In genomic region chr15:76338555-76339301, GRCh38 we compare ENCODE assay signal across 12 cellular contexts. TPM values are rescaled to one million over a fixed set of nuclear protein-coding genes. Genes with fewer than 3 reads are reported as not detected.
DNase-seq lines count a peak whose midpoint lies in the region; ATAC-seq and TF ChIP-seq lines count a peak whose summit lies in the region.
"Had no signal": no experiment of that assay in that cellular context is flagged by ENCODE, and none has a peak within 500 bp of the region (broad histone marks: within the 10 kb centered on the region; RNA-seq: fewer than 3 reads in every experiment).

No MANE protein-coding gene starts in this region.

- intact Hi-C loops in A673 (cut with micrococcal nuclease; ENCODE audit: unreplicated experiment) = loop anchor here (10.0 kb wide), 1 partner anchor 506 kb away; no protein-coding TSS in a partner anchor

- CTCF ChIA-PET in A673 (lab: Charles Lee) (no interaction called here), T-cell (lab: Charles Lee) (no interaction called here)

- BruUV-seq in A673 (replicated peaks; lab: Mats Ljungman, UMichigan) = no TSS peak

- no peak overlapping the region for H4K5ac ChIP-seq in mesendoderm (ENCODE audit: low read length)

- H3K36me3 ChIP-seq in A673 (ENCODE audit: insufficient read depth, low read length, poor library complexity, severe bottlenecking) (no peaks in the 10 kb centered on the region), GM06990 (ENCODE audit: control insufficient read depth, insufficient read depth, low read length) (no peaks in the 10 kb centered on the region), mesendoderm (ENCODE audit: control insufficient read depth, insufficient read depth, low read length) (no peaks in the 10 kb centered on the region)

- no peaks in the 10 kb centered on the region for H3K79me1 ChIP-seq in mesendoderm (ENCODE audit: low read length)

- H3K4me3 Mint-ChIP-seq in T-cell = peak overlapping the region; percentile 42 to 94 (median 80)

- H3K36me3 Mint-ChIP-seq in T-cell = no peaks in the 10 kb centered on the region

- H3K79me2 ChIP-seq in mesendoderm (ENCODE audit: control insufficient read depth, insufficient read depth, low read length) = no peaks in the 10 kb centered on the region

- H2AK5ac ChIP-seq in mesendoderm (ENCODE audit: low read length) = no peak overlapping the region

- no peak overlapping the region for H2BK15ac ChIP-seq in mesendoderm (replicated peaks; ENCODE audit: low read depth)

- no peak overlapping the region for H3K18ac ChIP-seq in mesendoderm (ENCODE audit: low read length)

- POLR2A ChIA-PET in A673 (lab: Charles Lee; ENCODE audit: low non-redundant PET) (no interaction called here), T-cell (lab: Charles Lee) (no interaction called here)

- ATAC-seq in T-cell (replicated peaks in 1 of 4) = no peak
- no peak for ATAC-seq in HG02763 (IDR thresholded peaks at IDR 0.05; ENCODE audit: unreplicated experiment)
- ATAC-seq in HG02588 (IDR thresholded peaks at IDR 0.05; ENCODE audit: unreplicated experiment) = no peak

- peaks cover 62% of the 10 kb centered on the region for H3K27me3 ChIP-seq in A673 (replicated peaks; ENCODE audit: insufficient read depth, low read depth, low read length, poor library complexity)
- no peaks in the 10 kb centered on the region; the same call in 1 of the 2 replicates for H3K27me3 ChIP-seq in GM06990 (replicated peaks; ENCODE audit: control insufficient read depth, insufficient read depth, low read length)
- peaks cover 61% of the 10 kb centered on the region for H3K27me3 ChIP-seq in mesendoderm (ENCODE audit: insufficient read depth, low read length, poor library complexity)

- H3K9ac ChIP-seq in mesendoderm (ENCODE audit: low read length) = peak overlapping the region; percentile 55
- H3K9ac ChIP-seq: GM23248 had no signal

- H3K4me1 Mint-ChIP-seq in T-cell = peaks cover 63 to 71% (median 63%) of the 10 kb centered on the region in 3 donors

- WGBS in mesendoderm (ENCODE audit: extremely low coverage, insufficient coverage, low lambda C conversion rate) = no CpG with 5 or more reads among the region's 16 CpGs

- peak overlapping the region in 1 of 2 donors; percentile 12 for H3K27ac Mint-ChIP-seq in T-cell

- H3K4me2 ChIP-seq in mesendoderm (ENCODE audit: low read length) = no peak overlapping the region

- no peak overlapping the region for H3K4ac ChIP-seq in mesendoderm (ENCODE audit: low read depth, low read length)

- no peak overlapping the region for H2BK120ac ChIP-seq in mesendoderm (ENCODE audit: low read depth, low read length)

- DNase-seq in A673 (ENCODE audit: low spot score) = no peak
- no peak for DNase-seq in GM06990 (ENCODE audit: extremely low read depth, insufficient read length)
- no peak for DNase-seq in T-cell
- peak; percentile 11 for DNase-seq in mesendoderm
- DNase-seq in NCI-H187 (lab: John Stamatoyannopoulos, UW) = no peak
- DNase-seq in NCI-H524 treated with DMSO at 0.1 percent for 48 hours (lab: John Stamatoyannopoulos, UW) = no peak
- DNase-seq: aorta; GM23248; KG1; stimulated activated CD4-positive, alpha-beta T cell treated with anti-CD3 and anti-CD28 coated beads, Interleukin-15, amount 100 ng/mL, for 24 hours had no signal

- no peaks in the 10 kb centered on the region for H3K9me3 Mint-ChIP-seq in T-cell

- peak overlapping the region; percentile 66 for H3K56ac ChIP-seq in mesendoderm (ENCODE audit: low read length)

- H3K4me3 ChIP-seq in A673 (ENCODE audit: low read depth, low read length, poor library complexity, severe bottlenecking) = peak overlapping the region; percentile 48
- H3K4me3 ChIP-seq in GM06990 (replicated peaks; ENCODE audit: low read depth, low read length) = peak overlapping the region; percentile 39
- no peak overlapping the region for H3K4me3 ChIP-seq in mesendoderm (ENCODE audit: low read length)
- H3K4me3 ChIP-seq: GM23248 had no signal

- H3K9me3 ChIP-seq in A673 (ENCODE audit: low read depth, low read length, poor library complexity, severe bottlenecking) = no peaks in the 10 kb centered on the region

- TF ChIP-seq CTCF in A673 (conservative IDR thresholded peaks at IDR 0.05; ENCODE audit: low read depth, low read length) (no peak), GM06990 (IDR thresholded peaks at IDR 0.05; ENCODE audit: insufficient read depth, low read length, poor library complexity, severe bottlenecking) (no peak)

- H3K23ac ChIP-seq in mesendoderm (ENCODE audit: low read length) = no peak overlapping the region

- peaks cover 66 to 85% of the 10 kb centered on the region in 2 donors for H3K27me3 Mint-ChIP-seq in T-cell

- no peak overlapping the region for H3K27ac ChIP-seq in A673 (ENCODE audit: low read depth, low read length, poor library complexity, severe bottlenecking)
- no peak overlapping the region for H3K27ac ChIP-seq in mesendoderm (ENCODE audit: low read depth, low read length)
- H3K27ac ChIP-seq: GM23248 had no signal

- H2BK5ac ChIP-seq in mesendoderm (ENCODE audit: low read length) = no peak overlapping the region

- no peak overlapping the region for H4K8ac ChIP-seq in mesendoderm (ENCODE audit: low read depth, low read length)

- peaks cover 35% of the 10 kb centered on the region for H3K4me1 ChIP-seq in A673 (ENCODE audit: insufficient read depth, low read length, poor library complexity, severe bottlenecking)
- peaks cover 5% of the 10 kb centered on the region for H3K4me1 ChIP-seq in mesendoderm (ENCODE audit: control insufficient read depth, low read depth, low read length)

RNA-seq across cellular contexts. Expression of gene ISL2, which starts 2.2 kb away (rescaled TPM):
- total RNA-seq in A673 (2021) = 3.8 and 5.5 TPM in 2 replicates
- total RNA-seq in T-cell = under 1 TPM in 3 of 5 donors, not detected in 2; 0.23 to 0.44 (median 0.26) TPM
- polyA plus RNA-seq in mesendoderm (2013, experiment 1 of 2) = 0.49 TPM
- polyA plus RNA-seq in mesendoderm (2013, experiment 2 of 2) = 0.41 TPM
- total RNA-seq: aorta had no signal
- polyA plus RNA-seq: aorta had no signal

RNA-seq across cellular contexts. Expression of gene ETFA, which starts 27.5 kb away (rescaled TPM):
- total RNA-seq in A673 (2021) (133 and 137 TPM in 2 replicates), T-cell (10 to 100 TPM; 34.6 to 53.9 (median 50.4) TPM)
- 46.7 TPM for polyA plus RNA-seq in mesendoderm (2013, experiment 1 of 2)
- 47.7 TPM for polyA plus RNA-seq in mesendoderm (2013, experiment 2 of 2)
